Comparison of ENCODE assay signal across 9 cellular contexts in the genomic region with DNA sequence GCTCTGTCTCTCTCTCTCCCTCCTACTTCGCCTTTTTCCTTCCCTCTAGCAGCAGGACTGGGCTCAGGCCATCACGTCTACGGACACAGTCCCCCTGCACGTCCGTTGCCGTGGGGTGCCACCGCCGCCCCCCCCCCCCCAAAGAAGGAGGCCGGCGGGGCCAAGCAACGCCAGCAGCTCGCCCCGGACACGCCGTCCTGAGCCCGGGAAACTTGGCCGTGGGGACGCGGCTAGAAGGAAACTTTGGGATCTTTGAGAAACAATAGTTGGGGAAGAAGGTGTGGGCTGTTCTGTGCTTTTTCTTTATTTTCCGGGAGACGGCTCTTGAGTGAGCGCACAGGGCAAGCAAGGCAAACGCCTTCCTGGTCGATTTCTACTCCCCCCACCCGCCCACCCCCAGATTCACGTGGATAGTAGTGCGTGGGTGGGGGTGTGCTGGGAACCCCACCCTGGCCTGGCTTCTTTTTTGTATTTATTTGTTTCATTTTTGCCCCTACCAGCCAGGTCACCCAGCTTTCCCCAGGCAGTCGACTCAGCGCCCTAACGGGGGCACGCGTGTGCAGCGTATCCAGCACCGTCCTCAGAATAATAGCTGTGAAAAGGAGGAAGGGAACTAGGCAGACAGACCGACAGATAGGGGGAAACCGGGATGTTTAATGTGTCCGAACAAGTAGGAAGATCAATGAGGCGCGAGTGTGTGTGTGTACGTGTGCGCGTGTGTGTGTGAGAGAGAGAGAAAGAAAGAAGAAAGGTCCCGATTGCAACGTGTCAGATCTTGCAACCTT. TPM values are rescaled to one million over a fixed set of nuclear protein-coding genes. Genes with fewer than 3 reads are reported as not detected.
DNase-seq lines count a peak whose midpoint lies in the region; ATAC-seq, FAIRE-seq and TF ChIP-seq lines count a peak whose summit lies in the region.
"Had no signal": no experiment of that assay in that cellular context is flagged by ENCODE, and none has a peak within 500 bp of the region (broad histone marks: within the 10 kb centered on the region; RNA-seq: fewer than 3 reads in every experiment).

No MANE protein-coding gene starts in this region.

- peak overlapping the region; percentile 64 to 97 (median 93) for H3K27ac ChIP-seq in pancreas

- peaks cover 10 to 20% (median 11%) of the 10 kb centered on the region in 3 donors for H3K4me1 ChIP-seq in pancreas

- DNase-seq in NOMO-1 (lab: John Stamatoyannopoulos, UW; ENCODE audit: unreplicated experiment in 2 of 2) (peak; percentile 16 to 43), NOMO-1 treated with dmso at 0.1 percent for 144 hours (lab: John Stamatoyannopoulos, UW; ENCODE audit: unreplicated experiment) (no peak), NCI-H526 (lab: John Stamatoyannopoulos, UW) (peak; percentile 24 to 67), head of caudate nucleus (peak in 40 of 42 donors; percentile 19 to 83 (median 63)), pancreas (peak in 2 of 6 donors; percentile 48 to 73)
- no peak for DNase-seq in NK-92 treated with Interleukin-12 subunit alpha and Interleukin-12 subunit beta, amount 100 ng/mL, for 24 hours (lab: John Stamatoyannopoulos, UW)

- no peaks in the 10 kb centered on the region for H3K36me3 ChIP-seq in pancreas

- H3K9me3 ChIP-seq in pancreas = no peaks in the 10 kb centered on the region

- no peak for TF ChIP-seq CTCF in pancreas (IDR thresholded peaks at IDR 0.05)

- H3K27ac Mint-ChIP-seq in activated naive CD8-positive, alpha-beta T cell = peak overlapping the region; percentile 84

- H3K4me3 ChIP-seq in pancreas = peak overlapping the region; percentile 38 to 78 (median 66)

- ATAC-seq in pancreas (peak in 3 of 4 donors; percentile 10 to 38 (median 37)), HG02981 (IDR thresholded peaks at IDR 0.05; ENCODE audit: unreplicated experiment) (no peak)

- no peak for FAIRE-seq in pancreas (lab: Jason Lieb, UNC)
- FAIRE-seq: islet of Langerhans had no signal

- peaks cover 9% of the 10 kb centered on the region for H3K27me3 Mint-ChIP-seq in activated naive CD8-positive, alpha-beta T cell

- H3K36me3 Mint-ChIP-seq in activated naive CD8-positive, alpha-beta T cell = no peaks in the 10 kb centered on the region

- no peaks in the 10 kb centered on the region for H3K9me3 Mint-ChIP-seq in activated naive CD8-positive, alpha-beta T cell (ENCODE audit: low read depth)

- peaks cover 44% of the 10 kb centered on the region for H3K4me1 Mint-ChIP-seq in activated naive CD8-positive, alpha-beta T cell (ENCODE audit: low read depth)

- intact Hi-C loops in head of caudate nucleus (cut with DNase I) (loop anchor here (5.0 kb wide), 2 partner anchors 58 to 72 kb away; no protein-coding TSS in a partner anchor), pancreas (cut with DNase I) (loop anchor here in 1 of 3 donors (10.0 kb wide), 1 partner anchor 76 kb away; no protein-coding TSS in a partner anchor)

- WGBS in pancreas, 2 donors = 0 to 1% methylated on average over 43 to 44 of the region's 44 CpGs

- H3K27me3 ChIP-seq in pancreas = no peaks in the 10 kb centered on the region

- peak overlapping the region; percentile 91 for H3K4me3 Mint-ChIP-seq in activated naive CD8-positive, alpha-beta T cell

RNA-seq across cellular contexts. Expression of gene MXI1, which starts 1.4 kb away (rescaled TPM):
- total RNA-seq in pancreas = 10 to 100 TPM; 17.8 to 30.5 (median 22.6) TPM
- 10 to 100 TPM in 1 of 2 donors, 1 to 10 TPM in 1; 8.2 to 20.4 TPM for polyA plus RNA-seq in pancreas

Comparison
In these comparisons a context has a peak if more than half of its experiments do, and no peak if none do; other contexts are left out.
1. DNase-seq: peak in NOMO-1 (2 of 2), NCI-H526 (2 of 2) and head of caudate nucleus (40 of 42); none in NOMO-1 treated with dmso at 0.1 percent for 144 hours (single experiment) and NK-92 treated with Interleukin-12 subunit alpha and Interleukin-12 subunit beta, amount 100 ng/mL, for 24 hours (single experiment).